In the genomic region with DNA sequence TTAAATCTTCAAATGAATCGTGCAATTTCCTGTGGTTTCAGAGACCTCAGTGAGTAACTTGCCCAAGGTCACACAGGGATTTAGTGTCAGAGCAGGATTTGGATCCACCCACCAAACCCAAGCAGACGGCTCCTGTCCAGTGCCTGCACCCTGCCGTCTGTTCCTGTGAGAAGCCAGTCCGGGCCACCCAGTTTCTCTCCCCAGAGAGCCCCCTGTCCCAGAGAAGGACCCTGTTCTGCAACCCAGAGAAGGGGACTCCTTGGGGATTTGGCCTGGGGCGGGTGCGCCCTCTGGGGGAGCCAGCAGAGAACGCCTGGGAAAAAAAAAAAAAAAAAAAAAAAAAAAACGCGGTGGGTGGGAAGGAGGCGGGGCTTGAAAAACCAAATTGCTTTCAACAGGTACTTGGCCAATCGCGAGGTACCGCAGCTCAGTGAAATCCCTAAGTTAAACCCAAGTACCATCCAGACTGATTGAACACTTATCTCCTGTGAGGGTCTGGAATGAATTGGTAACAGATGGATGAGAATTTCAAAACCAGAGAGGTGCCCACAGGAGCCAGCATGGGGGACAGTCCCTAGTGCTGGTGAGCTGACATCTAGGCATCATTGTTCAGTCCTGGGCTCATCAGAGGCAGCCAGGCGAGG, we compare ENCODE assay signal across 8 cellular contexts. TPM values are rescaled to one million over a fixed set of nuclear protein-coding genes. Genes with fewer than 3 reads are reported as not detected.
A peak's percentile ranks its signal among the peaks of the same experiment; 100 is the strongest.
DNase-seq lines count a peak whose midpoint lies in the region; ATAC-seq and TF ChIP-seq lines count a peak whose summit lies in the region.

No MANE protein-coding gene starts in this region.

- TF ChIP-seq CTCF in 22Rv1 (IDR thresholded peaks at IDR 0.05) (peak; percentile 84), GM12875 (IDR thresholded peaks at IDR 0.05; ENCODE audit: borderline replicate concordance, insufficient read depth, low read depth, low read length) (peak; percentile 73), nephron (IDR thresholded peaks at IDR 0.05; ENCODE audit: unreplicated experiment in 3 of 3) (peak; percentile 64 to 69 (median 69)), tibial artery (IDR thresholded peaks at IDR 0.05) (peak; percentile 43 to 45)

- peak overlapping the region; percentile 2 for H3K27ac Mint-ChIP-seq in activated CD4-positive, alpha-beta memory T cell treated with anti-CD3 and anti-CD28 coated beads for 36 hours
- H3K27ac Mint-ChIP-seq in nephron: no peak overlapping the region

- ATAC-seq in esophagus mucosa: peak; percentile 27
- ATAC-seq in GM18519 (IDR thresholded peaks at IDR 0.05; ENCODE audit: low FRiP score, unreplicated experiment): no peak

- H3K36me3 ChIP-seq in tibial artery: no peaks in the 10 kb centered on the region

- intact Hi-C loops in activated CD4-positive, alpha-beta memory T cell treated with anti-CD3 and anti-CD28 coated beads for 36 hours (cut with micrococcal nuclease): loop anchor here (1.0 kb wide), 1 partner anchor 147 kb away; no protein-coding TSS in a partner anchor
- intact Hi-C loops in tibial artery (cut with DNase I; ENCODE audit: low total_unique reads): loop anchor here (10.0 kb wide), 1 partner anchor 64 kb away; no protein-coding TSS in a partner anchor

- CTCF ChIA-PET in activated CD4-positive, alpha-beta memory T cell treated with anti-CD3 and anti-CD28 coated beads for 36 hours (lab: Charles Lee): interaction anchor here (0.6 to 6.7 kb wide), 5 partner anchors 11 to 412 kb away, joined by 3 to 56 read pairs (median 4); no protein-coding TSS in a partner anchor

- H3K4me1 Mint-ChIP-seq in activated CD4-positive, alpha-beta memory T cell treated with anti-CD3 and anti-CD28 coated beads for 36 hours (ENCODE audit: low read depth): peaks cover 30% of the 10 kb centered on the region
- peaks cover 9% of the 10 kb centered on the region for H3K4me1 Mint-ChIP-seq in nephron

- no peaks in the 10 kb centered on the region for H3K27me3 Mint-ChIP-seq in activated CD4-positive, alpha-beta memory T cell treated with anti-CD3 and anti-CD28 coated beads for 36 hours
- H3K27me3 Mint-ChIP-seq in nephron (ENCODE audit: low read depth): peaks cover 8% of the 10 kb centered on the region

- H3K27me3 ChIP-seq in tibial artery: no peaks in the 10 kb centered on the region

- H3K27ac ChIP-seq in 22Rv1 (no peak overlapping the region), tibial artery (no peak overlapping the region)

- POLR2A ChIA-PET in activated CD4-positive, alpha-beta memory T cell treated with anti-CD3 and anti-CD28 coated beads for 36 hours (lab: Charles Lee): no interaction called here

- H3K9me3 Mint-ChIP-seq in activated CD4-positive, alpha-beta memory T cell treated with anti-CD3 and anti-CD28 coated beads for 36 hours: peaks cover 9% of the 10 kb centered on the region
- peaks cover 9% of the 10 kb centered on the region for H3K9me3 Mint-ChIP-seq in nephron

- peak; percentile 12 to 38 for DNase-seq in NCI-H1930 (lab: John Stamatoyannopoulos, UW)
- DNase-seq in activated CD4-positive, alpha-beta memory T cell treated with anti-CD3 and anti-CD28 coated beads for 36 hours: peak; percentile 54
- peak in 1 of 2 donors; percentile 67 for DNase-seq in tibial artery

- no peaks in the 10 kb centered on the region for H3K9me3 ChIP-seq in tibial artery

- peaks cover 0 to 7% (median 4%) of the 10 kb centered on the region in 4 donors for H3K4me1 ChIP-seq in tibial artery

- H3K4me3 ChIP-seq in GM12875 (ENCODE audit: low read depth, low read length) (no peak overlapping the region), tibial artery (no peak overlapping the region)

- H3K36me3 Mint-ChIP-seq in activated CD4-positive, alpha-beta memory T cell treated with anti-CD3 and anti-CD28 coated beads for 36 hours: no peaks in the 10 kb centered on the region
- no peaks in the 10 kb centered on the region for H3K36me3 Mint-ChIP-seq in nephron (ENCODE audit: low read depth)

- H3K4me3 Mint-ChIP-seq in activated CD4-positive, alpha-beta memory T cell treated with anti-CD3 and anti-CD28 coated beads for 36 hours: peak overlapping the region; percentile 54
- no peak overlapping the region for H3K4me3 Mint-ChIP-seq in nephron

RNA-seq across cellular contexts. Expression of gene REEP1, which starts 30.9 kb away (rescaled TPM):
- total RNA-seq in activated CD4-positive, alpha-beta memory T cell treated with anti-CD3 and anti-CD28 coated beads for 36 hours: under 1 TPM; 0.07 to 0.15 TPM
- total RNA-seq in esophagus mucosa: 1.6 TPM
